26 cellular contexts compared by ENCODE assay signal in genomic region chr6:92468066-92468465, GRCh38.
"Had no signal": no experiment of that assay in that cellular context is flagged by ENCODE, and none has a peak within 500 bp of the region (broad histone marks: within the 10 kb centered on the region; RNA-seq: fewer than 3 reads in every experiment).

No MANE protein-coding gene starts in this region.

- H3K4me3 ChIP-seq: dorsolateral prefrontal cortex, gastrocnemius medialis, hepatocyte, prostate gland, suprapubic skin, transverse colon, upper lobe of right lung, uterus had no signal

- H3K27ac Mint-ChIP-seq: naive thymus-derived CD8-positive, alpha-beta T cell; nephron progenitor cell had no signal

- H3K27me3 Mint-ChIP-seq: naive thymus-derived CD8-positive, alpha-beta T cell; stimulated activated naive CD8-positive, alpha-beta T cell treated with anti-CD3 and anti-CD28 coated beads, Interleukin-15, amount 100 ng/mL, for 72 hours had no signal

- H3K36me3 ChIP-seq: gastrocnemius medialis, prostate gland, suprapubic skin, transverse colon, upper lobe of right lung, uterus had no signal

- H3K4me1 ChIP-seq: gastrocnemius medialis, prostate gland, suprapubic skin, transverse colon, upper lobe of right lung, uterus had no signal

- H3K4me1 Mint-ChIP-seq: naive thymus-derived CD8-positive, alpha-beta T cell; nephron progenitor cell; stimulated activated naive CD8-positive, alpha-beta T cell treated with anti-CD3 and anti-CD28 coated beads, Interleukin-15, amount 100 ng/mL, for 72 hours had no signal

- DNase-seq: dorsolateral prefrontal cortex; effector CD4-positive, alpha-beta T cell; foreskin fibroblast; gastrocnemius medialis; head of caudate nucleus; kidney; mesendoderm; midbrain; naive thymus-derived CD8-positive, alpha-beta T cell; nephron progenitor cell; nucleus accumbens; right cardiac atrium; small intestine; stimulated activated CD4-positive, alpha-beta T cell treated with anti-CD3 and anti-CD28 coated beads, Interleukin-12 subunit alpha, Interleukin-12 subunit beta, amount 100 ng/mL, for 4 hours; stimulated activated CD4-positive, alpha-beta T cell treated with anti-CD3 and anti-CD28 coated beads, Interleukin-1b, Interleukin-23, amount 100 ng/mL, for 48 hours; stimulated activated CD4-positive, alpha-beta T cell treated with anti-CD3 and anti-CD28 coated beads, Interleukin-4, amount 100 ng/mL, for 1 hour; stimulated activated CD8-positive, alpha-beta memory T cell treated with anti-CD3 and anti-CD28 coated beads, Interleukin-4, amount 100 ng/mL, for 48 hours; stimulated activated naive CD4-positive, alpha-beta T cell; stimulated activated naive CD8-positive, alpha-beta T cell treated with anti-CD3 and anti-CD28 coated beads, Interleukin-15, amount 100 ng/mL, for 72 hours; transverse colon; upper lobe of right lung; uterus had no signal

- H3K27ac ChIP-seq: dorsolateral prefrontal cortex, gastrocnemius medialis, hepatocyte, prostate gland, suprapubic skin, transverse colon, upper lobe of right lung, uterus had no signal

- ATAC-seq: gastrocnemius medialis; left lobe of liver; naive thymus-derived CD8-positive, alpha-beta T cell; right cardiac atrium; stimulated activated naive CD8-positive, alpha-beta T cell treated with anti-CD3 and anti-CD28 coated beads, Interleukin-15, amount 100 ng/mL, for 72 hours; upper lobe of right lung had no signal

- H3K27me3 ChIP-seq: dorsolateral prefrontal cortex, gastrocnemius medialis, hepatocyte, suprapubic skin, transverse colon, upper lobe of right lung, uterus had no signal

- H3K9me3 ChIP-seq: gastrocnemius medialis, prostate gland, upper lobe of right lung, uterus had no signal

- H3K4me3 Mint-ChIP-seq: naive thymus-derived CD8-positive, alpha-beta T cell; nephron progenitor cell; stimulated activated naive CD8-positive, alpha-beta T cell treated with anti-CD3 and anti-CD28 coated beads, Interleukin-15, amount 100 ng/mL, for 72 hours had no signal
